Comparison of ENCODE assay signal across 8 cellular contexts in genomic region chr11:43942651-43943356, GRCh38. TPM values are rescaled to one million over a fixed set of nuclear protein-coding genes. Genes with fewer than 3 reads are reported as not detected.
DNase-seq lines count a peak whose midpoint lies in the region; ATAC-seq and TF ChIP-seq lines count a peak whose summit lies in the region.

No MANE protein-coding gene starts in this region.

- H3K27me3 Mint-ChIP-seq in activated naive CD8-positive, alpha-beta T cell, result peaks cover 37% of the 10 kb centered on the region

- peaks cover 0 to 49% (median 0%) of the 10 kb centered on the region in 7 donors for H3K27me3 ChIP-seq in heart right ventricle

- peaks cover 0 to 9% (median 0%) of the 10 kb centered on the region in 9 donors for H3K36me3 ChIP-seq in heart right ventricle

- peak overlapping the region; percentile 66 for H3K4me3 Mint-ChIP-seq in activated naive CD8-positive, alpha-beta T cell

- H3K27ac ChIP-seq in heart right ventricle, result peak overlapping the region; percentile 86 to 93 (median 92)

- peak in 1 of 8 donors; percentile 31 for ATAC-seq in heart right ventricle

- H3K4me3 ChIP-seq in heart right ventricle (peak overlapping the region; percentile 38 to 87 (median 80)), retinal pigment epithelial cell (ENCODE audit: low read length) (peak overlapping the region; percentile 38)

- no peaks in the 10 kb centered on the region for H3K9me3 ChIP-seq in heart right ventricle

- no peak overlapping the region for H3K27ac Mint-ChIP-seq in activated naive CD8-positive, alpha-beta T cell

- DNase-seq in ELF-1 (ENCODE audit: low read depth, low spot score), result peak; percentile 62
- peak; percentile 44 for DNase-seq in HuH-7 (ENCODE audit: low spot score)
- peak; percentile 28 to 32 for DNase-seq in heart right ventricle
- no peak for DNase-seq in retinal pigment epithelial cell (ENCODE audit: low read depth)
- no peak for DNase-seq in HPDE6-E6E7 (ENCODE audit: extremely low spot score)
- no peak for DNase-seq in HK-2 (ENCODE audit: unreplicated experiment)
- DNase-seq in SKM-1 (lab: John Stamatoyannopoulos, UW; ENCODE audit: unreplicated experiment), result no peak

- no peaks in the 10 kb centered on the region for H3K9me3 Mint-ChIP-seq in activated naive CD8-positive, alpha-beta T cell (ENCODE audit: low read depth)

- H3K36me3 Mint-ChIP-seq in activated naive CD8-positive, alpha-beta T cell, result no peaks in the 10 kb centered on the region

- 1% methylated on average over 55 to 94 of the region's 95 CpGs for WGBS in heart right ventricle, 2 donors

- TF ChIP-seq CTCF in heart right ventricle (IDR thresholded peaks at IDR 0.05) (no peak), retinal pigment epithelial cell (conservative IDR thresholded peaks at IDR 0.05; ENCODE audit: low read depth, low read length) (no peak)

- H3K4me1 Mint-ChIP-seq in activated naive CD8-positive, alpha-beta T cell (ENCODE audit: low read depth), result peaks cover 15% of the 10 kb centered on the region

- peaks cover 5 to 48% (median 24%) of the 10 kb centered on the region in 9 donors for H3K4me1 ChIP-seq in heart right ventricle

- intact Hi-C loops in heart right ventricle (cut with DNase I), result loop anchor here in 8 of 10 donors (2.0 to 10.0 kb wide), 9 partner anchors 20 to 94 kb away; no protein-coding TSS in a partner anchor

RNA-seq across cellular contexts. Expression of gene C11orf96, which starts 0.4 kb away (rescaled TPM):
- 10 to 100 TPM in 8 of 10 donors, 1 to 10 TPM in 2; 8.4 to 64.9 (median 25.7) TPM for total RNA-seq in heart right ventricle
- 10 to 100 TPM; 24.1 to 37.7 TPM for polyA plus RNA-seq in heart right ventricle

Comparison
In these comparisons a context has a peak if more than half of its experiments do, and no peak if none do; other contexts are left out.
1. DNase-seq: peak in ELF-1 (single experiment), HuH-7 (single experiment) and heart right ventricle (2 of 2); none in retinal pigment epithelial cell (single experiment), HPDE6-E6E7 (single experiment), HK-2 (single experiment) and SKM-1 (single experiment).